In genomic region chr5:133716475-133717183, GRCh38 we compare ENCODE assay signal across 8 cellular contexts.
"Had no signal": no experiment of that assay in that cellular context is flagged by ENCODE, and none has a peak within 500 bp of the region (broad histone marks: within the 10 kb centered on the region; RNA-seq: fewer than 3 reads in every experiment).

No MANE protein-coding gene starts in this region.

- DNase-seq: H9, HCEC 1CT, KBM-7 had no signal

- H3K27ac Mint-ChIP-seq: GM23338, H9, IgD-negative memory B cell had no signal

- H2AFZ ChIP-seq: GM23338 had no signal

- H3K4me2 ChIP-seq: GM23338 had no signal

- ATAC-seq: GM23338 had no signal

- H3K4me1 Mint-ChIP-seq: GM23338, H9, IgD-negative memory B cell had no signal

- FAIRE-seq: H1, H54, HTR-8/SVneo had no signal

- H3K4me3 Mint-ChIP-seq: GM23338, H9, IgD-negative memory B cell had no signal

- H3K4me3 ChIP-seq: GM23338 had no signal
